22 cellular contexts compared by ENCODE assay signal in genomic region chr4:6937201-6937600, GRCh38. TPM values are rescaled to one million over a fixed set of nuclear protein-coding genes. Genes with fewer than 3 reads are reported as not detected.
DNase-seq lines count a peak whose midpoint lies in the region; ATAC-seq, FAIRE-seq and TF ChIP-seq lines count a peak whose summit lies in the region.
"Had no signal": no experiment of that assay in that cellular context is flagged by ENCODE, and none has a peak within 500 bp of the region (broad histone marks: within the 10 kb centered on the region; RNA-seq: fewer than 3 reads in every experiment).

No MANE protein-coding gene starts in this region.

- H3K4me1 Mint-ChIP-seq in stimulated activated naive CD8-positive, alpha-beta T cell treated with anti-CD3 and anti-CD28 coated beads, Interleukin-15, Interleukin-2, amounts not matched to agents 100 ng/mL and 50 ng/mL, for 24 hours (ENCODE audit: low read depth): peaks cover 72% of the 10 kb centered on the region
- peaks cover 68% of the 10 kb centered on the region for H3K4me1 Mint-ChIP-seq in activated CD8-positive, alpha-beta T cell treated with anti-CD3 and anti-CD28 coated beads for 36 hours (ENCODE audit: low read depth)
- H3K4me1 Mint-ChIP-seq in mesothelial cell of epicardium: peaks cover 32% of the 10 kb centered on the region
- H3K4me1 Mint-ChIP-seq in type B pancreatic cell (ENCODE audit: unreplicated experiment): peaks cover 31% of the 10 kb centered on the region

- H3K27ac Mint-ChIP-seq in stimulated activated naive CD8-positive, alpha-beta T cell treated with anti-CD3 and anti-CD28 coated beads, Interleukin-15, Interleukin-2, amounts not matched to agents 100 ng/mL and 50 ng/mL, for 24 hours: peak overlapping the region; percentile 47
- peak overlapping the region; percentile 55 for H3K27ac Mint-ChIP-seq in activated CD8-positive, alpha-beta T cell treated with anti-CD3 and anti-CD28 coated beads for 36 hours
- peak overlapping the region; percentile 3 for H3K27ac Mint-ChIP-seq in mesothelial cell of epicardium
- peak overlapping the region; percentile 88 for H3K27ac Mint-ChIP-seq in type B pancreatic cell

- H3K27me3 Mint-ChIP-seq in stimulated activated naive CD8-positive, alpha-beta T cell treated with anti-CD3 and anti-CD28 coated beads, Interleukin-15, Interleukin-2, amounts not matched to agents 100 ng/mL and 50 ng/mL, for 24 hours: no peaks in the 10 kb centered on the region
- no peaks in the 10 kb centered on the region for H3K27me3 Mint-ChIP-seq in activated CD8-positive, alpha-beta T cell treated with anti-CD3 and anti-CD28 coated beads for 36 hours
- H3K27me3 Mint-ChIP-seq in mesothelial cell of epicardium (ENCODE audit: low read depth) (no peaks in the 10 kb centered on the region), type B pancreatic cell (no peaks in the 10 kb centered on the region)
- H3K27me3 Mint-ChIP-seq: naive B cell had no signal

- ATAC-seq in stimulated activated naive CD8-positive, alpha-beta T cell treated with anti-CD3 and anti-CD28 coated beads, Interleukin-15, Interleukin-2, amounts not matched to agents 100 U/mL and 50 U/mL, for 24 hours: no peak
- no peak for ATAC-seq in activated CD8-positive, alpha-beta T cell treated with anti-CD3 and anti-CD28 coated beads for 36 hours
- no peak for ATAC-seq in HG02885 (IDR thresholded peaks at IDR 0.05; ENCODE audit: poor library complexity, unreplicated experiment)
- ATAC-seq: Right ventricle myocardium inferior, sciatic nerve had no signal

- H3K36me3 Mint-ChIP-seq in stimulated activated naive CD8-positive, alpha-beta T cell treated with anti-CD3 and anti-CD28 coated beads, Interleukin-15, Interleukin-2, amounts not matched to agents 100 ng/mL and 50 ng/mL, for 24 hours (ENCODE audit: low read depth): peaks cover 28% of the 10 kb centered on the region
- H3K36me3 Mint-ChIP-seq in activated CD8-positive, alpha-beta T cell treated with anti-CD3 and anti-CD28 coated beads for 36 hours (ENCODE audit: low read depth): peaks cover 28% of the 10 kb centered on the region
- H3K36me3 Mint-ChIP-seq in mesothelial cell of epicardium: peaks cover 13% of the 10 kb centered on the region
- H3K36me3 Mint-ChIP-seq in type B pancreatic cell: peaks cover 16% of the 10 kb centered on the region

- FAIRE-seq in GM12892 (lab: Jason Lieb, UNC): no peak
- FAIRE-seq: GM12891, TTC549 had no signal

- no peak for TF ChIP-seq CTCF in activated CD8-positive, alpha-beta T cell treated with anti-CD3 and anti-CD28 coated beads for 36 hours (IDR thresholded peaks at IDR 0.05)
- no peak for TF ChIP-seq CTCF in mesothelial cell of epicardium (IDR thresholded peaks at IDR 0.05; ENCODE audit: unreplicated experiment)
- TF ChIP-seq CTCF in type B pancreatic cell (conservative IDR thresholded peaks at IDR 0.05): no peak

- no peak for DNase-seq in stimulated activated naive CD8-positive, alpha-beta T cell treated with anti-CD3 and anti-CD28 coated beads, Interleukin-15, Interleukin-2, amounts not matched to agents 100 U/mL and 50 U/mL, for 24 hours
- DNase-seq in activated CD8-positive, alpha-beta T cell treated with anti-CD3 and anti-CD28 coated beads for 36 hours: no peak
- DNase-seq in mesothelial cell of epicardium (ENCODE audit: low spot score in 2 of 2, unreplicated experiment in 2 of 2) (no peak), type B pancreatic cell (ENCODE audit: extremely low spot score, unreplicated experiment) (no peak), NCI-H1694 (lab: John Stamatoyannopoulos, UW) (no peak), GM12892 (ENCODE audit: insufficient read length) (no peak)
- DNase-seq: cortex of kidney, DND-41, Kasumi-1, left cardiac atrium, naive B cell, NCI-H1048, NCI-H2029 treated with DMSO at 0.1 percent for 48 hours, NCI-H345, OCI-M1, SW 1271 had no signal

- intact Hi-C loops in activated CD8-positive, alpha-beta T cell treated with anti-CD3 and anti-CD28 coated beads for 36 hours (cut with micrococcal nuclease): no loop called here

- POLR2A ChIA-PET in activated CD8-positive, alpha-beta T cell treated with anti-CD3 and anti-CD28 coated beads for 36 hours (lab: Charles Lee): interaction anchor here (1.6 kb wide), 1 partner anchor 11 kb away, joined by 5 read pairs; no protein-coding TSS in a partner anchor

- CTCF ChIA-PET in activated CD8-positive, alpha-beta T cell treated with anti-CD3 and anti-CD28 coated beads for 36 hours (lab: Charles Lee): no interaction called here

- H3K9me3 Mint-ChIP-seq in stimulated activated naive CD8-positive, alpha-beta T cell treated with anti-CD3 and anti-CD28 coated beads, Interleukin-15, Interleukin-2, amounts not matched to agents 100 ng/mL and 50 ng/mL, for 24 hours: no peaks in the 10 kb centered on the region
- peaks cover 1% of the 10 kb centered on the region for H3K9me3 Mint-ChIP-seq in activated CD8-positive, alpha-beta T cell treated with anti-CD3 and anti-CD28 coated beads for 36 hours
- no peaks in the 10 kb centered on the region for H3K9me3 Mint-ChIP-seq in mesothelial cell of epicardium
- H3K9me3 Mint-ChIP-seq in type B pancreatic cell: peaks cover 8% of the 10 kb centered on the region

- H3K4me3 Mint-ChIP-seq in stimulated activated naive CD8-positive, alpha-beta T cell treated with anti-CD3 and anti-CD28 coated beads, Interleukin-15, Interleukin-2, amounts not matched to agents 100 ng/mL and 50 ng/mL, for 24 hours: no peak overlapping the region
- H3K4me3 Mint-ChIP-seq in activated CD8-positive, alpha-beta T cell treated with anti-CD3 and anti-CD28 coated beads for 36 hours: no peak overlapping the region
- H3K4me3 Mint-ChIP-seq in mesothelial cell of epicardium (no peak overlapping the region), type B pancreatic cell (no peak overlapping the region)

- TF ChIP-seq POLR2A in GM12892 (IDR thresholded peaks at IDR 0.05; ENCODE audit: low read depth, low read length): no peak

RNA-seq across cellular contexts. Expression of gene TBC1D14, which starts 27.6 kb away (rescaled TPM):
- 10 to 100 TPM; 34.7 to 36.3 TPM for total RNA-seq in activated CD8-positive, alpha-beta T cell treated with anti-CD3 and anti-CD28 coated beads for 36 hours
- 54.5 to 58.2 TPM (median 56.3 TPM) in 3 replicates for total RNA-seq in mesothelial cell of epicardium
- 55.9 and 56.9 TPM in 2 replicates for total RNA-seq in type B pancreatic cell (ENCODE audit: low replicate concordance)
- 18.1 TPM for polyA plus RNA-seq in GM12892 (2012; ENCODE audit: missing spikeins)

Comparison
In these comparisons a context has a peak if more than half of its experiments do, and no peak if none do; other contexts are left out.
1. H3K27ac Mint-ChIP-seq: peak in every context shown above with its lines; median percentile 88 in type B pancreatic cell; 55 in activated CD8-positive, alpha-beta T cell treated with anti-CD3 and anti-CD28 coated beads for 36 hours; 47 in stimulated activated naive CD8-positive, alpha-beta T cell treated with anti-CD3 and anti-CD28 coated beads, Interleukin-15, Interleukin-2, amounts not matched to agents 100 ng/mL and 50 ng/mL, for 24 hours; 3 in mesothelial cell of epicardium.